In genomic region chr15:46681901-46682300, GRCh38 we compare ENCODE assay signal across 25 cellular contexts.
"Had no signal": no experiment of that assay in that cellular context is flagged by ENCODE, and none has a peak within 500 bp of the region (broad histone marks: within the 10 kb centered on the region; RNA-seq: fewer than 3 reads in every experiment).

No MANE protein-coding gene starts in this region.

- DNase-seq: effector memory CD8-positive, alpha-beta T cell; gastrocnemius medialis; heart right ventricle; hypothalamus; left ventricle myocardium inferior; lower lobe of right lung; naive thymus-derived CD4-positive, alpha-beta T cell; nephron progenitor cell; psoas muscle; sigmoid colon; stimulated activated CD4-positive, alpha-beta T cell treated with anti-CD3 and anti-CD28 coated beads, Interleukin-12 subunit alpha, Interleukin-12 subunit beta, amount 100 ng/mL, for 4 hours; stimulated activated CD4-positive, alpha-beta T cell treated with anti-CD3 and anti-CD28 coated beads, Interleukin-2, amount 100 ng/mL, for 48 hours; stimulated activated CD8-positive, alpha-beta memory T cell treated with anti-CD3 and anti-CD28 coated beads, Interleukin-4, amount 100 ng/mL, for 48 hours; stimulated activated naive CD8-positive, alpha-beta T cell treated with anti-CD3 and anti-CD28 coated beads, Interleukin-15, Interleukin-2, amounts not matched to agents 100 U/mL and 50 U/mL, for 24 hours; tibial artery; upper lobe of right lung had no signal

- H3K36me3 Mint-ChIP-seq: memory B cell; naive thymus-derived CD4-positive, alpha-beta T cell; stimulated activated effector memory CD8-positive, alpha-beta T cell treated with anti-CD3 and anti-CD28 coated beads, Interleukin-12 subunit alpha, Interleukin-12 subunit beta, amount 100 ng/mL, for 72 hours had no signal

- H3K9me3 ChIP-seq: esophagus muscularis mucosa, gastrocnemius medialis, left ventricle myocardium inferior, lower lobe of right lung, psoas muscle, sigmoid colon, suprapubic skin, tibial artery, upper lobe of right lung, vagina had no signal

- H3K9me3 Mint-ChIP-seq: nephron progenitor cell had no signal

- H3K9ac ChIP-seq: parathyroid adenoma had no signal

- H3K27me3 ChIP-seq: esophagus muscularis mucosa, gastrocnemius medialis, heart right ventricle, sigmoid colon, suprapubic skin, tibial artery, upper lobe of right lung, vagina had no signal

- H3K4me3 Mint-ChIP-seq: dendritic cell treated with granulocyte-macrophage colony-stimulating factor and Interleukin-4, amounts not matched to agents 40 ng/mL and 50 ng/mL, for 4 days; effector memory CD8-positive, alpha-beta T cell; memory B cell; naive thymus-derived CD4-positive, alpha-beta T cell; nephron progenitor cell; stimulated activated effector memory CD8-positive, alpha-beta T cell treated with anti-CD3 and anti-CD28 coated beads, Interleukin-12 subunit alpha, Interleukin-12 subunit beta, amount 100 ng/mL, for 72 hours had no signal

- H3K27ac ChIP-seq: epithelial cell of prostate, esophagus muscularis mucosa, gastrocnemius medialis, heart right ventricle, left ventricle myocardium inferior, lower lobe of right lung, parathyroid adenoma, psoas muscle, sigmoid colon, skin epidermis, suprapubic skin, tibial artery, upper lobe of right lung, vagina had no signal

- H2AFZ ChIP-seq: parathyroid adenoma had no signal

- H3K4me3 ChIP-seq: esophagus muscularis mucosa, gastrocnemius medialis, heart right ventricle, left ventricle myocardium inferior, lower lobe of right lung, psoas muscle, sigmoid colon, skin epidermis, suprapubic skin, tibial artery, upper lobe of right lung, vagina had no signal

- H3K4me1 Mint-ChIP-seq: memory B cell; naive thymus-derived CD4-positive, alpha-beta T cell; nephron progenitor cell; stimulated activated effector memory CD8-positive, alpha-beta T cell treated with anti-CD3 and anti-CD28 coated beads, Interleukin-12 subunit alpha, Interleukin-12 subunit beta, amount 100 ng/mL, for 72 hours had no signal

- H3K27ac Mint-ChIP-seq: dendritic cell treated with granulocyte-macrophage colony-stimulating factor and Interleukin-4, amounts not matched to agents 40 ng/mL and 50 ng/mL, for 4 days; effector memory CD8-positive, alpha-beta T cell; memory B cell; naive thymus-derived CD4-positive, alpha-beta T cell; nephron progenitor cell; stimulated activated effector memory CD8-positive, alpha-beta T cell treated with anti-CD3 and anti-CD28 coated beads, Interleukin-12 subunit alpha, Interleukin-12 subunit beta, amount 100 ng/mL, for 72 hours had no signal

- H3K79me2 ChIP-seq: parathyroid adenoma had no signal

- H3K36me3 ChIP-seq: esophagus muscularis mucosa, gastrocnemius medialis, heart right ventricle, left ventricle myocardium inferior, lower lobe of right lung, sigmoid colon, suprapubic skin, tibial artery, upper lobe of right lung, vagina had no signal

- ATAC-seq: effector memory CD8-positive, alpha-beta T cell; gastrocnemius medialis; heart right ventricle; lower lobe of right lung; naive thymus-derived CD4-positive, alpha-beta T cell; psoas muscle; stimulated activated effector memory CD8-positive, alpha-beta T cell treated with anti-CD3 and anti-CD28 coated beads, Interleukin-12 subunit alpha, Interleukin-12 subunit beta, amount 100 ng/mL, for 72 hours; stimulated activated naive CD8-positive, alpha-beta T cell treated with anti-CD3 and anti-CD28 coated beads, Interleukin-15, Interleukin-2, amounts not matched to agents 100 U/mL and 50 U/mL, for 24 hours; upper lobe of right lung had no signal

- H3K4me1 ChIP-seq: esophagus muscularis mucosa, gastrocnemius medialis, heart right ventricle, left ventricle myocardium inferior, lower lobe of right lung, parathyroid adenoma, psoas muscle, suprapubic skin, tibial artery, upper lobe of right lung, vagina had no signal

- H3K27me3 Mint-ChIP-seq: dendritic cell treated with granulocyte-macrophage colony-stimulating factor and Interleukin-4, amounts not matched to agents 40 ng/mL and 50 ng/mL, for 4 days; effector memory CD8-positive, alpha-beta T cell; memory B cell; naive thymus-derived CD4-positive, alpha-beta T cell had no signal
